ENCODE assay signal across 7 cellular contexts in the genomic region with DNA sequence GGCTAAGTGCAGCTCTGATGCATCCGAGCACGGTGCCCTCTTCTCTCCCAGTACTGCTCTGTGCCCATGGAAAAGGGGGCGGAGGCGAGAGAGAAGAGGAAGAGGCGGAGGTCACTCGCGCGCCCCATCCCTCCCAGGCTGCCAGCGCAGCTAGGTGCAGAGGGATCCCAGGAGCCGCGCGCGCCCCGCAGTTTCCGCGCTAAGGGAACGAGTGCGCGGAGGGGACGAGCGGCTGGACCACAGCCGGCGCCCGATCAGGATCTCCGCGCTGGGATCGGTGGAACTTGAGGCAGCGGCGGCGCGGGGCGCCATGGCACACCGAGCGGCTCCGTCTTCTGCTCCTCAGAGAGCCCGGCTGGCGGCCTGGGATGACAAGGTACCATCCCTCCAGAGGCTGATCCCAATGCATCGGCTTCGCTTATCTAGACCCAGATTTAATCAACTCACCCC. TPM values are rescaled to one million over a fixed set of nuclear protein-coding genes. Genes with fewer than 3 reads are reported as not detected.
DNase-seq lines count a peak whose midpoint lies in the region; ATAC-seq, FAIRE-seq and TF ChIP-seq lines count a peak whose summit lies in the region.

A gene with protein sequence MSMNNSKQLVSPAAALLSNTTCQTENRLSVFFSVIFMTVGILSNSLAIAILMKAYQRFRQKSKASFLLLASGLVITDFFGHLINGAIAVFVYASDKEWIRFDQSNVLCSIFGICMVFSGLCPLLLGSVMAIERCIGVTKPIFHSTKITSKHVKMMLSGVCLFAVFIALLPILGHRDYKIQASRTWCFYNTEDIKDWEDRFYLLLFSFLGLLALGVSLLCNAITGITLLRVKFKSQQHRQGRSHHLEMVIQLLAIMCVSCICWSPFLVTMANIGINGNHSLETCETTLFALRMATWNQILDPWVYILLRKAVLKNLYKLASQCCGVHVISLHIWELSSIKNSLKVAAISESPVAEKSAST (plus strand): TSS at position 114 of the 450 bp plus-strand sequence. CDS start 1,770 bp downstream, outside the sequence.

- no peak within 1 kb of the TSS for H3K4me3 Mint-ChIP-seq in T-helper 2 cell treated with Interferon-gamma antibody and Interleukin-4, amounts not matched to agents 5 μg/mL and 100 μg/mL, for 36 hours

- in situ Hi-C loops in astrocyte of the spinal cord (cut with HindIII; ENCODE audit: low sequenced_read_pairs), result no loop called here

- TF ChIP-seq CTCF in astrocyte of the spinal cord (IDR thresholded peaks at IDR 0.05; ENCODE audit: low read depth, low read length), result no peak
- no peak for TF ChIP-seq CTCF in testis (IDR thresholded peaks at IDR 0.05)

- TF ChIP-seq POLR2A in testis (IDR thresholded peaks at IDR 0.05), result no peak

- H3K4me1 ChIP-seq in testis, result peaks cover 11% of the 10 kb centered on the region

- H3K27ac Mint-ChIP-seq in T-helper 2 cell treated with Interferon-gamma antibody and Interleukin-4, amounts not matched to agents 5 μg/mL and 100 μg/mL, for 36 hours, result no peak within 1 kb of the TSS

- H3K9me3 Mint-ChIP-seq in T-helper 2 cell treated with Interferon-gamma antibody and Interleukin-4, amounts not matched to agents 5 μg/mL and 100 μg/mL, for 36 hours, result no peaks in the 10 kb centered on the region

- intact Hi-C loops in testis (cut with DNase I; ENCODE audit: low total_unique reads), result no loop called here

- H3K9me3 ChIP-seq in testis, result no peaks in the 10 kb centered on the region

- no peak for ATAC-seq in HG03139 (IDR thresholded peaks at IDR 0.05; ENCODE audit: unreplicated experiment)

- peak; percentile 28 for DNase-seq in HTR-8/SVneo (ENCODE audit: insufficient read length, low spot score)
- peak; percentile 45 for DNase-seq in astrocyte of the spinal cord (ENCODE audit: low read depth, low spot score)
- DNase-seq in islet precursor cell, result peak; percentile 67
- DNase-seq in testis, result peak; percentile 41
- DNase-seq in GDM1 (lab: John Stamatoyannopoulos, UW), result no peak
- DNase-seq in T-helper 2 cell treated with Interferon-gamma antibody and Interleukin-4, amounts not matched to agents 5 μg/mL and 100 μg/mL, for 36 hours (ENCODE audit: low spot score), result no peak

- no peaks in the 10 kb centered on the region for H3K36me3 Mint-ChIP-seq in T-helper 2 cell treated with Interferon-gamma antibody and Interleukin-4, amounts not matched to agents 5 μg/mL and 100 μg/mL, for 36 hours (ENCODE audit: low read depth)

- H3K36me3 ChIP-seq in testis (ENCODE audit: low read depth, missing control alignments), result no peaks in the 10 kb centered on the region

- H3K4me3 ChIP-seq in astrocyte of the spinal cord (ENCODE audit: low read depth, low read length) (peak within 1 kb of the TSS; percentile 73), testis (peak within 1 kb of the TSS; percentile 48 to 59)

- 0 to 2% methylated on average over 4 to 39 of the region's 39 CpGs for WGBS in testis, 2 donors

- FAIRE-seq in HTR-8/SVneo (lab: Jason Lieb, UNC), result no peak

- no peaks in the 10 kb centered on the region for H3K4me1 Mint-ChIP-seq in T-helper 2 cell treated with Interferon-gamma antibody and Interleukin-4, amounts not matched to agents 5 μg/mL and 100 μg/mL, for 36 hours (ENCODE audit: low read depth)

- H3K27me3 ChIP-seq in testis, result no peaks in the 10 kb centered on the region

- peak within 1 kb of the TSS in 1 of 2 donors; percentile 18 for H3K27ac ChIP-seq in testis

- peaks cover 25% of the 10 kb centered on the region for H3K27me3 Mint-ChIP-seq in T-helper 2 cell treated with Interferon-gamma antibody and Interleukin-4, amounts not matched to agents 5 μg/mL and 100 μg/mL, for 36 hours (ENCODE audit: low read depth)

RNA-seq across cellular contexts. Expression of the gene that starts here (rescaled TPM):
- under 1 TPM; 0.50 to 0.79 TPM for total RNA-seq in testis
- 2.9 TPM for polyA plus RNA-seq in testis (ENCODE audit: insufficient read depth, low read depth, low replicate concordance)

Comparison
In these comparisons a context has a peak if more than half of its experiments do, and no peak if none do; other contexts are left out.
1. DNase-seq: peak in HTR-8/SVneo (single experiment), astrocyte of the spinal cord (single experiment), islet precursor cell (single experiment) and testis (single experiment); none in GDM1 (single experiment) and T-helper 2 cell treated with Interferon-gamma antibody and Interleukin-4, amounts not matched to agents 5 μg/mL and 100 μg/mL, for 36 hours (single experiment).